8 cellular contexts compared by ENCODE assay signal in the genomic region with DNA sequence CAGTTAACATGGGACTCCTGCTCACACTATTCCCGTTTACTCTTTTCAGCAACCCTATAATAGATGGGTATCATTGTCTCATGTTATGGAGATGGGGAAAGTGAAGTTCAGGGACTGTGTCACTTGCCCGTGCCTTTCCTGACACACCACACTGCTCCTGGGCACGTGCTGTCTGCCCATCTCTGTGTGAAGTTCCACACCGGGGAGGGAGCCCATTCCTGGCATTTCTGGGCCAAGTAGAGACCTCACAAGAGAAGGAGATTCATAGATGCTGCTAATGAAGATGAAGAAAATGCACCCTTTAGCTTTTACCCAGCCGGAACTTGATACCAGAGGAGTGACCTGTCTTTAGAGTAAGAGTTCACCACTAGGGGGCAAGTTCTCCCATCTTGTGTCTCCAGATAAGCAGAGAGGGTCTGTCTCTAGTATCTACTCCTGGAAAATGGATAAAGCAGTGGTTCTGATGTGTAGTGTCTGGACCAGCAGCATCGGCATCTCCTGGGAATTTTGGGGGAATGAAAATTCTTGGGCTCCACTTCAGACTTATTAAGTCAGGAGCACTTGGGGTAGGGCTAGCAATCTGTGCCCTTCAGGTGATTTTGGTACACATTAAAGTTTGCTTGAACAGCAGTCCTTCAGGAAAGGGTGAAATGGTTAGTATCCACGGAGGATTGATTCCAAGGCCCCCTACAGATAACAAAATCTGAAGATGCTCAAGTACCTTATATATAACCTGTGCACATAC. TPM values are rescaled to one million over a fixed set of nuclear protein-coding genes. Genes with fewer than 3 reads are reported as not detected.
DNase-seq lines count a peak whose midpoint lies in the region; ATAC-seq, FAIRE-seq and TF ChIP-seq lines count a peak whose summit lies in the region.

No MANE protein-coding gene starts in this region.

- no peak for FAIRE-seq in frontal cortex (lab: Jason Lieb, UNC)

- 0 out of 4 replicates have a peak overlapping the region, but pooled peaks of 1 of the 2 experiments have one; percentile 18 for H3K4me3 ChIP-seq in DND-41 (ENCODE audit: low read depth in 1 of 2, low read length in 2 of 2)

- peak overlapping the region; percentile 58 for H3K4me3 Mint-ChIP-seq in activated T-cell treated with anti-CD3 and anti-CD28 coated beads, Interleukin-2, amount 50 U/mL, for 24 hours
- H3K4me3 Mint-ChIP-seq in progenitor cell of endocrine pancreas (ENCODE audit: low read depth): peak overlapping the region; percentile 64

- peak overlapping the region; percentile 48; the same call in 1 of the 2 replicates for H3K4me2 ChIP-seq in DND-41 (ENCODE audit: insufficient read depth, low read length)

- H3K36me3 Mint-ChIP-seq in activated T-cell treated with anti-CD3 and anti-CD28 coated beads, Interleukin-2, amount 50 U/mL, for 24 hours (ENCODE audit: low read depth): peaks cover 42% of the 10 kb centered on the region
- peaks cover 6% of the 10 kb centered on the region for H3K36me3 Mint-ChIP-seq in progenitor cell of endocrine pancreas (ENCODE audit: insufficient read depth)

- 0 out of 2 replicates have a peak overlapping the region, but pooled peaks have one; percentile 26 for H2AFZ ChIP-seq in DND-41 (ENCODE audit: low read depth, low read length)

- H3K9me3 Mint-ChIP-seq in activated T-cell treated with anti-CD3 and anti-CD28 coated beads, Interleukin-2, amount 50 U/mL, for 24 hours: no peaks in the 10 kb centered on the region
- H3K9me3 Mint-ChIP-seq in progenitor cell of endocrine pancreas (ENCODE audit: low read depth): no peaks in the 10 kb centered on the region

- no peaks in the 10 kb centered on the region for H3K27me3 ChIP-seq in DND-41 (ENCODE audit: insufficient read depth, low read length, poor library complexity)

- H3K27me3 Mint-ChIP-seq in activated T-cell treated with anti-CD3 and anti-CD28 coated beads, Interleukin-2, amount 50 U/mL, for 24 hours: no peaks in the 10 kb centered on the region
- no peaks in the 10 kb centered on the region for H3K27me3 Mint-ChIP-seq in progenitor cell of endocrine pancreas

- peaks cover 11% of the 10 kb centered on the region; the same call in 1 of the 2 replicates for H4K20me1 ChIP-seq in DND-41 (ENCODE audit: insufficient read depth, low read length)

- peaks cover 21% of the 10 kb centered on the region for H3K36me3 ChIP-seq in DND-41 (ENCODE audit: insufficient read depth, low read length)

- TF ChIP-seq CTCF in DND-41 (IDR thresholded peaks at IDR 0.05; ENCODE audit: borderline replicate concordance, extremely low read depth, low read length, poor library complexity, severe bottlenecking) (peak; percentile 79), progenitor cell of endocrine pancreas (IDR thresholded peaks at IDR 0.05; ENCODE audit: unreplicated experiment) (peak; percentile 85)

- H3K27ac ChIP-seq in DND-41 (ENCODE audit: low read length): no peak overlapping the region

- peaks cover 48% of the 10 kb centered on the region for H3K79me2 ChIP-seq in DND-41 (ENCODE audit: insufficient read depth, low read length)

- H3K4me1 Mint-ChIP-seq in activated T-cell treated with anti-CD3 and anti-CD28 coated beads, Interleukin-2, amount 50 U/mL, for 24 hours (ENCODE audit: low read depth): peaks cover 36% of the 10 kb centered on the region
- peaks cover 38% of the 10 kb centered on the region for H3K4me1 Mint-ChIP-seq in progenitor cell of endocrine pancreas (ENCODE audit: low read depth)

- H3K27ac Mint-ChIP-seq in activated T-cell treated with anti-CD3 and anti-CD28 coated beads, Interleukin-2, amount 50 U/mL, for 24 hours: peak overlapping the region; percentile 81
- H3K27ac Mint-ChIP-seq in progenitor cell of endocrine pancreas: peak overlapping the region; percentile 21

- DNase-seq in DND-41 (peak; percentile 48), HK-2 (ENCODE audit: unreplicated experiment) (peak; percentile 26), NCI-H748 (lab: John Stamatoyannopoulos, UW; ENCODE audit: unreplicated experiment) (peak; percentile 72), frontal cortex (ENCODE audit: low spot score in 2 of 2) (peak; percentile 38 to 67), progenitor cell of endocrine pancreas (ENCODE audit: low spot score, unreplicated experiment) (no peak), mucosa of gallbladder (ENCODE audit: low spot score) (no peak)
- peak; percentile 47 for DNase-seq in activated T-cell treated with anti-CD3 and anti-CD28 coated beads, Interleukin-2, amount 50 U/mL, for 24 hours

- ATAC-seq in DND-41 (ENCODE audit: insufficient read depth, low read depth): peak; percentile 68
- peak; percentile 49 for ATAC-seq in GM19463 (IDR thresholded peaks at IDR 0.05; ENCODE audit: unreplicated experiment)

- no peaks in the 10 kb centered on the region for H3K9me3 ChIP-seq in DND-41 (ENCODE audit: insufficient read depth, low read length, severe bottlenecking)

- no peak overlapping the region for H3K9ac ChIP-seq in DND-41 (ENCODE audit: low read depth, low read length)

- peaks cover 38% of the 10 kb centered on the region for H3K4me1 ChIP-seq in DND-41 (ENCODE audit: insufficient read depth, low read length)

RNA-seq across cellular contexts. Expression of a gene that starts 2.0 kb away (rescaled TPM):
- total RNA-seq in frontal cortex (47.3 TPM), progenitor cell of endocrine pancreas (51.8 and 56.9 TPM in 2 replicates), mucosa of gallbladder (15.5 TPM)

Comparison
In these comparisons a context has a peak if more than half of its experiments do, and no peak if none do; other contexts are left out.
1. DNase-seq: peak in DND-41 (single experiment), HK-2 (single experiment), NCI-H748 (single experiment), activated T-cell treated with anti-CD3 and anti-CD28 coated beads, Interleukin-2, amount 50 U/mL, for 24 hours (single experiment) and frontal cortex (2 of 2); none in progenitor cell of endocrine pancreas (single experiment) and mucosa of gallbladder (single experiment).